In the genomic region with DNA sequence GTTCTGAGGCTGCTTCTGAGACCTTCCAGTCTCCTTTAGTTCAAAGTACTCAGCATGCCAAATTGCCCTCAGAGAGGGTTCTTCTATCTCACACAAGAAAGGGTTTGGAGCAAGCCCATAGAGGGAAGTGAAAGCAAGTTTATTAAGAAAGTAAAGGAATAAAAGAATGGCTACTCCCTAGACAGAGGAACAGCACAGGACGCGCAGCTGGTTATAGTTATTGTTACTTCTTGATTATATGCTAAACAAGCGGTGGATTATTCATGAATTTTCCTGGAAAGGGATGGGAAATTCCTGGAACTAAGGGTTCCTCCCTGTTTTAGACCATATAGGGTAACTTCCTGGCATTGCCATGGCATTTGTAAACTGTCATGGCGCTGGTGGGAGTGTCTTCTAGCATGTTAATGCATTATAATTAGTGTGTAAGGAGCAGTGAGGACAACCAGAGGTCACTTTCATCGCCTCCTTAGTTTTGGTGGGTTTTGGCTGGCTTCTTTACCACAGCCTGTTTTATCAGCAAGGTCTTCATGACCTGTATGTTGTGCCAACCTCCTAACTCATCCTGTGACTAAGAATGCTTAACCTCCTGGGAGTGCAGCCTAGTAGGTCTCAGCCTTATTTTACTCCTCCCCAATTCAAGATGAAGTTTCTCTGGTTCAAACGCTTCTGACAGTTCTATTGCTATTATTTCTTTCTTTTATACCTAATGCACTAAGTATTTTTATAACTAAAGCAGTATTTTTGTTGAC, we compare ENCODE assay signal across 29 cellular contexts. TPM values are rescaled to one million over a fixed set of nuclear protein-coding genes. Genes with fewer than 3 reads are reported as not detected.
A peak's percentile ranks its signal among the peaks of the same experiment; 100 is the strongest.
DNase-seq lines count a peak whose midpoint lies in the region; ATAC-seq and TF ChIP-seq lines count a peak whose summit lies in the region.
"Had no signal": no experiment of that assay in that cellular context is flagged by ENCODE, and none has a peak within 500 bp of the region (broad histone marks: within the 10 kb centered on the region; RNA-seq: fewer than 3 reads in every experiment).

No MANE protein-coding gene starts in this region.

- peak overlapping the region; percentile 6; the same call in 1 of the 2 replicates for H3K27ac ChIP-seq in VCaP
- H3K27ac ChIP-seq: 22Rv1, neutrophil, transverse colon, WERI-Rb-1 had no signal

- intact Hi-C loops in activated CD8-positive, alpha-beta T cell treated with anti-CD3 and anti-CD28 coated beads for 36 hours (cut with micrococcal nuclease) = no loop called here

- POLR2A ChIA-PET in activated CD8-positive, alpha-beta T cell treated with anti-CD3 and anti-CD28 coated beads for 36 hours (lab: Charles Lee) = no interaction called here
- POLR2A ChIA-PET in activated CD8-positive, alpha-beta T cell treated with anti-CD3 and anti-CD28 coated beads, Interleukin-2, amount 10 ng/mL, durations not matched to agents 7 days and 5 days (lab: Charles Lee) = no interaction called here

- H3K36me3 Mint-ChIP-seq in activated CD8-positive, alpha-beta T cell treated with anti-CD3 and anti-CD28 coated beads for 36 hours (ENCODE audit: low read depth) = no peaks in the 10 kb centered on the region
- H3K36me3 Mint-ChIP-seq in activated CD8-positive, alpha-beta T cell treated with anti-CD3 and anti-CD28 coated beads, Interleukin-2, amount 10 ng/mL, durations not matched to agents 7 days and 5 days (ENCODE audit: low read depth) = no peaks in the 10 kb centered on the region
- H3K36me3 Mint-ChIP-seq in activated naive CD4-positive, alpha-beta T cell treated with anti-CD3 and anti-CD28 coated beads, Interleukin-2, amount 50 U/mL, for 72 hours = no peaks in the 10 kb centered on the region
- H3K36me3 Mint-ChIP-seq: T-cell had no signal

- no peak overlapping the region for H3K4me3 ChIP-seq in fibroblast of villous mesenchyme (ENCODE audit: low read depth, low read length)
- H3K4me3 ChIP-seq: transverse colon had no signal

- H3K4me3 Mint-ChIP-seq in activated CD8-positive, alpha-beta T cell treated with anti-CD3 and anti-CD28 coated beads for 36 hours = no peak overlapping the region
- no peak overlapping the region for H3K4me3 Mint-ChIP-seq in activated CD8-positive, alpha-beta T cell treated with anti-CD3 and anti-CD28 coated beads, Interleukin-2, amount 10 ng/mL, durations not matched to agents 7 days and 5 days
- H3K4me3 Mint-ChIP-seq: activated CD4-positive, alpha-beta memory T cell treated with anti-CD3 and anti-CD28 coated beads, Interleukin-2, amount 10 ng/mL, durations not matched to agents 7 days and 5 days; activated T-cell treated with anti-CD3 and anti-CD28 coated beads, Interleukin-2, amount 50 U/mL, for 24 hours; central memory CD8-positive, alpha-beta T cell; stimulated activated naive CD8-positive, alpha-beta T cell treated with anti-CD3 and anti-CD28 coated beads, Interleukin-15, amount 100 ng/mL, for 72 hours; T-cell had no signal

- no peaks in the 10 kb centered on the region for H3K9me3 Mint-ChIP-seq in activated CD8-positive, alpha-beta T cell treated with anti-CD3 and anti-CD28 coated beads for 36 hours
- H3K9me3 Mint-ChIP-seq in activated CD8-positive, alpha-beta T cell treated with anti-CD3 and anti-CD28 coated beads, Interleukin-2, amount 10 ng/mL, durations not matched to agents 7 days and 5 days (ENCODE audit: insufficient read depth) = no peaks in the 10 kb centered on the region
- H3K9me3 Mint-ChIP-seq in activated naive CD4-positive, alpha-beta T cell treated with anti-CD3 and anti-CD28 coated beads, Interleukin-2, amount 50 U/mL, for 72 hours = no peaks in the 10 kb centered on the region
- H3K9me3 Mint-ChIP-seq: activated CD4-positive, alpha-beta memory T cell treated with anti-CD3 and anti-CD28 coated beads, Interleukin-2, amount 10 ng/mL, durations not matched to agents 7 days and 5 days; activated T-cell treated with anti-CD3 and anti-CD28 coated beads, Interleukin-2, amount 50 U/mL, for 24 hours; central memory CD8-positive, alpha-beta T cell; stimulated activated naive CD8-positive, alpha-beta T cell treated with anti-CD3 and anti-CD28 coated beads, Interleukin-15, amount 100 ng/mL, for 72 hours; T-cell had no signal

- no peak for TF ChIP-seq CTCF in activated CD8-positive, alpha-beta T cell treated with anti-CD3 and anti-CD28 coated beads for 36 hours (IDR thresholded peaks at IDR 0.05)
- TF ChIP-seq CTCF in VCaP (conservative IDR thresholded peaks at IDR 0.05) (no peak), fibroblast of villous mesenchyme (IDR thresholded peaks at IDR 0.05; ENCODE audit: insufficient read depth, low read depth, low read length) (no peak)

- DNase-seq in activated CD8-positive, alpha-beta T cell treated with anti-CD3 and anti-CD28 coated beads for 36 hours = peak; percentile 12
- no peak for DNase-seq in activated CD8-positive, alpha-beta T cell treated with anti-CD3 and anti-CD28 coated beads, Interleukin-2, amount 10 ng/mL, durations not matched to agents 7 days and 5 days
- DNase-seq in fibroblast of villous mesenchyme (ENCODE audit: low read depth) (peak; percentile 7), NCI-H748 (lab: John Stamatoyannopoulos, UW; ENCODE audit: unreplicated experiment) (no peak)
- DNase-seq in activated naive CD4-positive, alpha-beta T cell treated with anti-CD3 and anti-CD28 coated beads, Interleukin-2, amount 50 U/mL, for 72 hours (ENCODE audit: low spot score in 2 of 2) = no peak
- DNase-seq: activated CD4-positive, alpha-beta memory T cell treated with anti-CD3 and anti-CD28 coated beads, Interleukin-2, amount 10 ng/mL, durations not matched to agents 7 days and 5 days; activated naive CD4-positive, alpha-beta T cell; activated T-cell treated with anti-CD3 and anti-CD28 coated beads, Interleukin-2, amount 50 U/mL, for 24 hours; AML-193; COR-L47; DND-41; effector CD4-positive, alpha-beta T cell; Karpas-422; NCI-H1105; NCI-H2081; NCI-H446 treated with DMSO at 0.1 percent for 48 hours; Right ventricle myocardium superior; stimulated activated CD4-positive, alpha-beta T cell treated with anti-CD3 and anti-CD28 coated beads, Interleukin-4, amount 100 ng/mL, for 4 hours; stimulated activated naive CD8-positive, alpha-beta T cell treated with anti-CD3 and anti-CD28 coated beads, Interleukin-15, amount 100 ng/mL, for 72 hours; T-cell; transverse colon; WERI-Rb-1 had no signal

- ATAC-seq in activated CD8-positive, alpha-beta T cell treated with anti-CD3 and anti-CD28 coated beads for 36 hours = no peak
- no peak for ATAC-seq in activated CD8-positive, alpha-beta T cell treated with anti-CD3 and anti-CD28 coated beads, Interleukin-2, amount 10 ng/mL, durations not matched to agents 7 days and 5 days
- ATAC-seq in HG03025 (IDR thresholded peaks at IDR 0.05; ENCODE audit: low FRiP score, unreplicated experiment) = no peak
- no peak for ATAC-seq in HG02588 (IDR thresholded peaks at IDR 0.05; ENCODE audit: unreplicated experiment)
- ATAC-seq in activated naive CD4-positive, alpha-beta T cell treated with anti-CD3 and anti-CD28 coated beads, Interleukin-2, amount 50 U/mL, for 72 hours = no peak
- ATAC-seq: HCT116; stimulated activated naive CD8-positive, alpha-beta T cell treated with anti-CD3 and anti-CD28 coated beads, Interleukin-15, amount 100 ng/mL, for 72 hours; T-cell had no signal

- H3K27ac Mint-ChIP-seq in activated CD8-positive, alpha-beta T cell treated with anti-CD3 and anti-CD28 coated beads for 36 hours = no peak overlapping the region
- H3K27ac Mint-ChIP-seq in activated CD8-positive, alpha-beta T cell treated with anti-CD3 and anti-CD28 coated beads, Interleukin-2, amount 10 ng/mL, durations not matched to agents 7 days and 5 days = no peak overlapping the region
- no peak overlapping the region for H3K27ac Mint-ChIP-seq in activated naive CD4-positive, alpha-beta T cell treated with anti-CD3 and anti-CD28 coated beads, Interleukin-2, amount 50 U/mL, for 72 hours
- H3K27ac Mint-ChIP-seq: activated CD4-positive, alpha-beta memory T cell treated with anti-CD3 and anti-CD28 coated beads, Interleukin-2, amount 10 ng/mL, durations not matched to agents 7 days and 5 days; activated T-cell treated with anti-CD3 and anti-CD28 coated beads, Interleukin-2, amount 50 U/mL, for 24 hours; T-cell had no signal

- H3K27me3 Mint-ChIP-seq in activated CD8-positive, alpha-beta T cell treated with anti-CD3 and anti-CD28 coated beads for 36 hours = peaks cover 11% of the 10 kb centered on the region
- H3K27me3 Mint-ChIP-seq in activated CD8-positive, alpha-beta T cell treated with anti-CD3 and anti-CD28 coated beads, Interleukin-2, amount 10 ng/mL, durations not matched to agents 7 days and 5 days (ENCODE audit: low read depth) = peaks cover 19% of the 10 kb centered on the region

- CTCF ChIA-PET in activated CD8-positive, alpha-beta T cell treated with anti-CD3 and anti-CD28 coated beads for 36 hours (lab: Charles Lee) = interaction anchor here (1.7 kb wide), 1 partner anchor 26 kb away, joined by 8 read pairs; no protein-coding TSS in a partner anchor
- CTCF ChIA-PET in activated CD8-positive, alpha-beta T cell treated with anti-CD3 and anti-CD28 coated beads, Interleukin-2, amount 10 ng/mL, durations not matched to agents 7 days and 5 days (lab: Charles Lee) = no interaction called here

- H3K4me1 Mint-ChIP-seq in activated CD8-positive, alpha-beta T cell treated with anti-CD3 and anti-CD28 coated beads for 36 hours (ENCODE audit: low read depth) = no peaks in the 10 kb centered on the region
- no peaks in the 10 kb centered on the region for H3K4me1 Mint-ChIP-seq in activated CD8-positive, alpha-beta T cell treated with anti-CD3 and anti-CD28 coated beads, Interleukin-2, amount 10 ng/mL, durations not matched to agents 7 days and 5 days (ENCODE audit: low read depth)
- H3K4me1 Mint-ChIP-seq: central memory CD8-positive, alpha-beta T cell had no signal

RNA-seq across cellular contexts. Expression of gene SCN11A, which starts 26.3 kb away (rescaled TPM):
- total RNA-seq in activated CD8-positive, alpha-beta T cell treated with anti-CD3 and anti-CD28 coated beads for 36 hours = not detected
- not detected for total RNA-seq in activated CD8-positive, alpha-beta T cell treated with anti-CD3 and anti-CD28 coated beads, Interleukin-2, amount 10 ng/mL, durations not matched to agents 7 days and 5 days
- total RNA-seq in fibroblast of villous mesenchyme = under 0.01 TPM in 2 replicates
- under 1 TPM; 0.09 to 0.21 TPM for total RNA-seq in activated naive CD4-positive, alpha-beta T cell treated with anti-CD3 and anti-CD28 coated beads, Interleukin-2, amount 50 U/mL, for 72 hours
- total RNA-seq: activated CD4-positive, alpha-beta memory T cell treated with anti-CD3 and anti-CD28 coated beads, Interleukin-2, amount 10 ng/mL, durations not matched to agents 7 days and 5 days had no signal

RNA-seq across cellular contexts. Expression of gene WDR48, which starts 26.4 kb away (rescaled TPM):
- 10 to 100 TPM; 33.2 to 34.7 TPM for total RNA-seq in activated CD8-positive, alpha-beta T cell treated with anti-CD3 and anti-CD28 coated beads for 36 hours
- 10 to 100 TPM; 19.7 to 22.5 TPM for total RNA-seq in activated CD8-positive, alpha-beta T cell treated with anti-CD3 and anti-CD28 coated beads, Interleukin-2, amount 10 ng/mL, durations not matched to agents 7 days and 5 days
- 19.6 and 30.2 TPM in 2 replicates for total RNA-seq in fibroblast of villous mesenchyme
- 10 to 100 TPM; 39.2 to 51.8 TPM for total RNA-seq in activated naive CD4-positive, alpha-beta T cell treated with anti-CD3 and anti-CD28 coated beads, Interleukin-2, amount 50 U/mL, for 72 hours

Comparison
In these comparisons a context has a peak if more than half of its experiments do, and no peak if none do; other contexts are left out.
1. DNase-seq: peak in activated CD8-positive, alpha-beta T cell treated with anti-CD3 and anti-CD28 coated beads for 36 hours (single experiment) and fibroblast of villous mesenchyme (single experiment); none in activated CD8-positive, alpha-beta T cell treated with anti-CD3 and anti-CD28 coated beads, Interleukin-2, amount 10 ng/mL, durations not matched to agents 7 days and 5 days (single experiment), activated naive CD4-positive, alpha-beta T cell treated with anti-CD3 and anti-CD28 coated beads, Interleukin-2, amount 50 U/mL, for 72 hours (0 of 2) and NCI-H748 (single experiment).